In genomic region chr19:39412100-39412866, GRCh38 we compare ENCODE assay signal across 8 cellular contexts. TPM values are rescaled to one million over a fixed set of nuclear protein-coding genes. Genes with fewer than 3 reads are reported as not detected.
A peak's percentile ranks its signal among the peaks of the same experiment; 100 is the strongest.
DNase-seq lines count a peak whose midpoint lies in the region; TF ChIP-seq lines count a peak whose summit lies in the region.

A gene with protein sequence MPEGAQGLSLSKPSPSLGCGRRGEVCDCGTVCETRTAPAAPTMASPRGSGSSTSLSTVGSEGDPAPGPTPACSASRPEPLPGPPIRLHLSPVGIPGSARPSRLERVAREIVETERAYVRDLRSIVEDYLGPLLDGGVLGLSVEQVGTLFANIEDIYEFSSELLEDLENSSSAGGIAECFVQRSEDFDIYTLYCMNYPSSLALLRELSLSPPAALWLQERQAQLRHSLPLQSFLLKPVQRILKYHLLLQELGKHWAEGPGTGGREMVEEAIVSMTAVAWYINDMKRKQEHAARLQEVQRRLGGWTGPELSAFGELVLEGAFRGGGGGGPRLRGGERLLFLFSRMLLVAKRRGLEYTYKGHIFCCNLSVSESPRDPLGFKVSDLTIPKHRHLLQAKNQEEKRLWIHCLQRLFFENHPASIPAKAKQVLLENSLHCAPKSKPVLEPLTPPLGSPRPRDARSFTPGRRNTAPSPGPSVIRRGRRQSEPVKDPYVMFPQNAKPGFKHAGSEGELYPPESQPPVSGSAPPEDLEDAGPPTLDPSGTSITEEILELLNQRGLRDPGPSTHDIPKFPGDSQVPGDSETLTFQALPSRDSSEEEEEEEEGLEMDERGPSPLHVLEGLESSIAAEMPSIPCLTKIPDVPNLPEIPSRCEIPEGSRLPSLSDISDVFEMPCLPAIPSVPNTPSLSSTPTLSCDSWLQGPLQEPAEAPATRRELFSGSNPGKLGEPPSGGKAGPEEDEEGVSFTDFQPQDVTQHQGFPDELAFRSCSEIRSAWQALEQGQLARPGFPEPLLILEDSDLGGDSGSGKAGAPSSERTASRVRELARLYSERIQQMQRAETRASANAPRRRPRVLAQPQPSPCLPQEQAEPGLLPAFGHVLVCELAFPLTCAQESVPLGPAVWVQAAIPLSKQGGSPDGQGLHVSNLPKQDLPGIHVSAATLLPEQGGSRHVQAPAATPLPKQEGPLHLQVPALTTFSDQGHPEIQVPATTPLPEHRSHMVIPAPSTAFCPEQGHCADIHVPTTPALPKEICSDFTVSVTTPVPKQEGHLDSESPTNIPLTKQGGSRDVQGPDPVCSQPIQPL (N-terminal part only) (plus strand): TSS chr19:39412669. CDS start chr19:39414087, 1,418 bp downstream.

- H3K4ac ChIP-seq in neuronal stem cell (ENCODE audit: low read length): peak within 1 kb of the TSS; percentile 32

- no peaks in the 10 kb centered on the region for H3K9me3 ChIP-seq in neuronal stem cell (replicated peaks in 1 of 2; ENCODE audit: control insufficient read depth in 2 of 2, insufficient read depth in 1 of 2, low read depth in 1 of 2, low read length in 2 of 2)

- POLR2A ChIA-PET in HEK293T (lab: Yijun Ruan, JAX): interaction anchor here (0.9 to 2.3 kb wide), 6 partner anchors 10 to 24 kb away, joined by 3 to 16 read pairs (median 7); partner anchors contain the start of genes MED29, PAF1 and RPS16

- H3K4me1 ChIP-seq in neuronal stem cell (ENCODE audit: control insufficient read depth in 2 of 2, insufficient read depth in 1 of 2, low read depth in 1 of 2, low read length in 2 of 2): peaks cover 32 to 36% of the 10 kb centered on the region in 2 donors

- DNase-seq in GM04504 (ENCODE audit: low read depth): peak; percentile 100
- peak; percentile 95 for DNase-seq in HEK293T (ENCODE audit: extremely low spot score)
- peak; percentile 100 for DNase-seq in MV-4-11 (lab: John Stamatoyannopoulos, UW)
- DNase-seq in SK-MEL-5 (ENCODE audit: low read depth, low spot score): peak; percentile 99
- peak; percentile 96 for DNase-seq in activated naive CD4-positive, alpha-beta T cell treated with Interleukin-2 at 50 U/mL for 16 hours
- DNase-seq in foreskin melanocyte: peak; percentile 98
- peak; percentile 100 for DNase-seq in neuronal stem cell (ENCODE audit: low spot score)
- peak; percentile 29 to 99 (median 86) for DNase-seq in substantia nigra (lab: John Stamatoyannopoulos, UW)

- H2AFZ ChIP-seq in neuronal stem cell (ENCODE audit: low read length): peak within 1 kb of the TSS; percentile 94

- WGBS in neuronal stem cell (ENCODE audit: extremely low coverage in 2 of 2, insufficient read length in 2 of 2, insufficient replicate concordance in 1 of 2), 2 donors: no CpG with 5 or more reads among the region's 60 CpGs

- peaks cover 0 to 17% (median 0%) of the 10 kb centered on the region in 3 experiments for H3K27me3 ChIP-seq in neuronal stem cell (ENCODE audit: control insufficient read depth in 3 of 3, insufficient read depth in 3 of 3, low read depth in 1 of 3, low read length in 3 of 3)

- peak within 1 kb of the TSS; percentile 99 for H3K18ac ChIP-seq in neuronal stem cell (ENCODE audit: low read length)

- H3K27ac ChIP-seq in neuronal stem cell (replicated peaks; ENCODE audit: low read length) (peak within 1 kb of the TSS; percentile 95), substantia nigra (ENCODE audit: low read depth, low read length, poor library complexity, severe bottlenecking) (peak within 1 kb of the TSS; percentile 88)

- peak within 1 kb of the TSS; percentile 94 for H2BK12ac ChIP-seq in neuronal stem cell (ENCODE audit: low read length)

- peak within 1 kb of the TSS; percentile 98 for H2BK5ac ChIP-seq in neuronal stem cell (ENCODE audit: low read length)

- CTCF ChIA-PET in HEK293T (lab: Yijun Ruan, JAX): interaction anchor here (1.4 to 1.9 kb wide), 4 partner anchors 11 to 102 kb away, joined by 3 to 25 read pairs (median 4); partner anchors contain the start of genes RPS16 and SELENOV

- peak within 1 kb of the TSS; percentile 93 for H3K9ac ChIP-seq in neuronal stem cell (ENCODE audit: low read depth, low read length, poor library complexity)

- H4K91ac ChIP-seq in neuronal stem cell (ENCODE audit: low read depth, low read length, poor library complexity): peak within 1 kb of the TSS; percentile 88

- H3K36me3 ChIP-seq in neuronal stem cell (replicated peaks in 1 of 2; ENCODE audit: control insufficient read depth in 2 of 2, insufficient read depth in 2 of 2, low read length in 2 of 2): peaks cover 17 to 36% of the 10 kb centered on the region in 2 donors

- in situ Hi-C loops in SK-MEL-5 (cut with HindIII; ENCODE audit: low pct_unique_long_range_greater_than_20kb, low sequenced_read_pairs): no loop called here

- peak within 1 kb of the TSS; percentile 83 for H3K14ac ChIP-seq in neuronal stem cell (ENCODE audit: low read length)

- H3K23ac ChIP-seq in neuronal stem cell (ENCODE audit: low read depth, low read length, poor library complexity): peak within 1 kb of the TSS; percentile 96

- H2BK120ac ChIP-seq in neuronal stem cell (ENCODE audit: low read depth, low read length): peak within 1 kb of the TSS; percentile 93

- H4K8ac ChIP-seq in neuronal stem cell (ENCODE audit: low read depth, low read length): no peak within 1 kb of the TSS

- peak within 1 kb of the TSS; percentile 95 for H3K4me3 ChIP-seq in neuronal stem cell (ENCODE audit: low read length in 2 of 2)

- peak within 1 kb of the TSS; percentile 100 for H2AK5ac ChIP-seq in neuronal stem cell (ENCODE audit: low read depth, low read length)

- H2BK15ac ChIP-seq in neuronal stem cell (ENCODE audit: low read length): peak within 1 kb of the TSS; percentile 99

- peak within 1 kb of the TSS; percentile 87 for H3K4me2 ChIP-seq in neuronal stem cell (ENCODE audit: insufficient read depth, low read length, poor library complexity, severe bottlenecking)

- H3K79me1 ChIP-seq in neuronal stem cell (ENCODE audit: low read depth, low read length): peaks cover 15% of the 10 kb centered on the region

TF ChIP-seq in HEK293T, 16 proteins besides CTCF, POLR2A, EP300 and RAD21:
- peak; percentile 48; the same call in 1 of the 2 replicates for TF ChIP-seq FOXM1 (IDR thresholded peaks at IDR 0.05; ENCODE audit: borderline replicate concordance)
- TF ChIP-seq PKNOX1 (IDR thresholded peaks at IDR 0.05): no peak
- no peak; the same call in 1 of the 2 replicates for TF ChIP-seq BHLHE40 (IDR thresholded peaks at IDR 0.05; ENCODE audit: borderline replicate concordance)
- peak; percentile 82 for TF ChIP-seq ELF4 (IDR thresholded peaks at IDR 0.05)
- TF ChIP-seq L3MBTL2 (conservative IDR thresholded peaks at IDR 0.05): peak; percentile 20; the same call in 1 of the 2 replicates
- peak; percentile 25; the same call in 1 of the 2 replicates for TF ChIP-seq ARNT (IDR thresholded peaks at IDR 0.05)
- 0 out of 2 replicates have a peak, but pooled peaks have one; percentile 35 for TF ChIP-seq CTBP1 (IDR thresholded peaks at IDR 0.05; ENCODE audit: borderline replicate concordance)

RNA-seq across cellular contexts. Expression of the gene that starts here (rescaled TPM):
- total RNA-seq in SK-MEL-5 (2014; rRNA removed; shearing (Covaris generic)): 22.3 and 27.2 TPM in 2 replicates
- 33.0 and 46.5 TPM in 2 replicates for polyA plus RNA-seq in SK-MEL-5 (2015; cell fraction: cytosol; rRNA removed)
- polyA plus RNA-seq in SK-MEL-5 (2015; cell fraction: nucleus; rRNA removed): 211 and 212 TPM in 2 replicates
- polyA plus RNA-seq in neuronal stem cell (2013, experiment 1 of 2): 33.5 TPM
- polyA plus RNA-seq in neuronal stem cell (2013, experiment 2 of 2): 33.9 TPM

Comparison
In these comparisons a context has a peak if more than half of its experiments do, and no peak if none do; other contexts are left out.
1. Peak in every context shown above with its lines: DNase-seq, H3K4me3 ChIP-seq and H3K27ac ChIP-seq.